Comparison of ENCODE assay signal across 9 cellular contexts in the genomic region with DNA sequence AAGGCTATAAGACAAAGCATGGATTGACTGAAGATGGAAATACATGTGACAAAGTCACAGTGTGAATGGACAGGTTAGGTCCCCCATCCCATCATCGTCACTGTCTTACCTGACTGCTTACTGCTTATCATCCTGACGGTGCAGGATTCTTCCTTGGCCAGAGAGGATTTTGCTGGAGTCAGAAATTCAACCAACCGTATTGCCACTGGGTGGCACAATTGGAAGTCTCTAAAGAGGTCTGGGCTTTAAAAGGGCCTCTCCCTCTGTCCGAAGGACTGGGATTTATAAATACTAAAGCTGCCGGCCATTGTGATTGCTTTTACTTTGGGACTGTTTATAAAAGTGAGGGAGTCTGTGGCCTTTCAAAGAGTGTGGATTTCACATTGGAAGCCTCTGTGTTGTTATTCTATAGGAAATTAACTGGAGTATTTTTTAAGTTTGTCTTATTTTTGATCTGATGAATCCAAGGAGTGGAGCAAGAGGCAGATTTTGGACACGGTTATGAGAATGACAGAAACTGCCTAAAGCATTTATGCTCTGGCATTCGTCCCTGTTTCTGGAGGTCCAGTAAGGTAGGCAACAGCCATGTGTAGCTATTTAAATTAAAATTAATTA.
DNase-seq lines count a peak whose midpoint lies in the region; ATAC-seq and TF ChIP-seq lines count a peak whose summit lies in the region.
"Had no signal": no experiment of that assay in that cellular context is flagged by ENCODE, and none has a peak within 500 bp of the region (broad histone marks: within the 10 kb centered on the region; RNA-seq: fewer than 3 reads in every experiment).

No MANE protein-coding gene starts in this region.

- intact Hi-C loops in heart left ventricle (cut with DNase I) = loop anchor here (5.0 to 10.0 kb wide), 8 partner anchors 83 to 556 kb away; no protein-coding TSS in a partner anchor
- intact Hi-C loops in sigmoid colon (cut with DNase I) = no loop called here

- ATAC-seq in heart left ventricle = peak; percentile 66 to 89 (median 82)
- no peak for ATAC-seq in GM18519 (IDR thresholded peaks at IDR 0.05; ENCODE audit: low FRiP score, unreplicated experiment)
- ATAC-seq in HG03378 (IDR thresholded peaks at IDR 0.05; ENCODE audit: unreplicated experiment) = no peak
- no peak for ATAC-seq in GM19023 (IDR thresholded peaks at IDR 0.05; ENCODE audit: unreplicated experiment)

- H3K4me3 ChIP-seq in WERI-Rb-1 (ENCODE audit: low read depth, low read length) (no peak overlapping the region), heart left ventricle (no peak overlapping the region), sigmoid colon (no peak overlapping the region)
- H3K4me3 ChIP-seq: lung had no signal

- TF ChIP-seq POLR2A in heart left ventricle (IDR thresholded peaks at IDR 0.05) = no peak
- TF ChIP-seq POLR2A in sigmoid colon (IDR thresholded peaks at IDR 0.05) = no peak

- TF ChIP-seq CTCF in WERI-Rb-1 (IDR thresholded peaks at IDR 0.05; ENCODE audit: low read depth, low read length) (peak; percentile 53; the same call in 1 of the 2 replicates), heart left ventricle (IDR thresholded peaks at IDR 0.05) (peak in 9 of 12 donors; percentile 29 to 57 (median 44)), sigmoid colon (IDR thresholded peaks at IDR 0.05) (peak in 3 of 4 experiments; percentile 29 to 38 (median 33))

- no peak for TF ChIP-seq EP300 in sigmoid colon (IDR thresholded peaks at IDR 0.05)

- H3K9me3 ChIP-seq in WERI-Rb-1 (ENCODE audit: severe bottlenecking) (no peaks in the 10 kb centered on the region), heart left ventricle (no peaks in the 10 kb centered on the region), sigmoid colon (no peaks in the 10 kb centered on the region)

- H3K27me3 ChIP-seq in WERI-Rb-1 (ENCODE audit: insufficient read depth, low read depth, severe bottlenecking) (peaks cover 16% of the 10 kb centered on the region), heart left ventricle (no peaks in the 10 kb centered on the region), sigmoid colon (no peaks in the 10 kb centered on the region)

- DNase-seq in DMS53 (lab: John Stamatoyannopoulos, UW) (peak; percentile 94), NCI-H1417 treated with DMSO at 0.1 percent for 48 hours (lab: John Stamatoyannopoulos, UW) (peak; percentile 58), WERI-Rb-1 (peak; percentile 50), heart left ventricle (peak in 3 of 5 donors; percentile 24 to 34 (median 28)), sigmoid colon (no peak)

- H3K4me1 ChIP-seq in heart left ventricle = peaks cover 0 to 12% (median 7%) of the 10 kb centered on the region in 12 donors
- H3K4me1 ChIP-seq in sigmoid colon = no peaks in the 10 kb centered on the region

- 30 to 33% (median 31%) methylated on average over 7 of the region's 7 CpGs for WGBS in heart left ventricle, 4 donors
- 26 to 52% methylated on average over 7 of the region's 7 CpGs for WGBS in sigmoid colon, 2 donors

- no peaks in the 10 kb centered on the region for H3K36me3 ChIP-seq in WERI-Rb-1
- no peaks in the 10 kb centered on the region for H3K36me3 ChIP-seq in heart left ventricle
- H3K36me3 ChIP-seq in sigmoid colon = no peaks in the 10 kb centered on the region

- H3K27ac ChIP-seq in WERI-Rb-1 (no peak overlapping the region), heart left ventricle (peak overlapping the region in 1 of 12 donors; percentile 21), sigmoid colon (no peak overlapping the region)

Comparison
In these comparisons a context has a peak if more than half of its experiments do, and no peak if none do; other contexts are left out.
1. ATAC-seq: peak in heart left ventricle (4 of 4); none in GM18519 (single experiment), HG03378 (single experiment) and GM19023 (single experiment).
2. Peak in every context shown above with its lines, with median percentiles within 50 percentile points of each other: CTCF ChIP-seq.